19 cellular contexts compared by ENCODE assay signal in the genomic region with DNA sequence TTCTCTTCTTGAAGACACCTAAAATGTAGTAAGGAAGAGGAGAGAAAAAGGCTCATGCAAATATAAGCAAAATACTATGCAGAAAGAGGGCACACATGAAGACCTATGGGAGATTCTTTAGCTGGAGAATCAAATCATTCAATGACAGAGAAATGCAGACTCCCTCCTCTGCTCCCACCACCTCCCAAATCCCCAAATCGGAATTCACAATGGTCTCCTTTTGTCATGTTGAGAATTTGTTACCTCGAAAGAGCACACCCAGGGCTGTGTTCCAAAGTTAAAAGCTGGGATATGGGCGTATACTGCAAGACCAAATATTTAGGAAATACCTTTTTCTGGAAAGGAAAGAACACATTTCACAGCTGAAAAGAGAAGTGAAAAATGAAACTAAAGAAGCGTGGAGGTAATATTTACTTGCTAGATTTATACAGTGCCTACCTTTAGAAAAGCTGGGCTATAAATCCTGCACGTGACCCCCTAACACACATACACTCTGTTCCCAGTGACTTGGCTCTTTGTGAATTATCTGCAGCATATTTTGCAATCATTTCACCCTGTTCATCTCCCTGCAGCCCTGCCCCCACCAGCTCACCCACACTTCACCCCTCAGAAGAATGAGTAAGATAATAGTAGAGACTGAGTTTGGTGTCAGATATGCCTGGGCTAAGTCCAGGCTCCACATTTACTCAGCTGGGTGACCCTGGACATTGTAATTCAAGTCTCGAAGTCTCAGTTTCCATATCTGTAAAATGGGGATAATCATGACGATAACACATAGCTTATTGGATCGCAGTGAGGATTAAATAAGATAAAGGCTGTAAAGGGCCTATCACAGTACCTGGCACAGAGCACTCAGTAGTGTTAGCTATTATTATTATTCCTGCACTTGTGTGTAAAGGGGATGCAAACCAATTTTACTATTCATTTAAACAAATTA. TPM values are rescaled to one million over a fixed set of nuclear protein-coding genes. Genes with fewer than 3 reads are reported as not detected.
DNase-seq lines count a peak whose midpoint lies in the region; ATAC-seq and TF ChIP-seq lines count a peak whose summit lies in the region.
"Had no signal": no experiment of that assay in that cellular context is flagged by ENCODE, and none has a peak within 500 bp of the region (broad histone marks: within the 10 kb centered on the region; RNA-seq: fewer than 3 reads in every experiment).

No MANE protein-coding gene starts in this region.

- CTCF ChIA-PET in WTC11 (lab: Charles Lee), result interaction anchor here (1.0 to 1.3 kb wide), 5 partner anchors 9 to 233 kb away, joined by 3 to 5 read pairs (median 4); no protein-coding TSS in a partner anchor

- 72 to 79% methylated on average over 8 of the region's 8 CpGs for WGBS in heart right ventricle, 2 donors

- H3K27ac Mint-ChIP-seq in WTC11 (no peak overlapping the region; the same call in 1 of the 2 replicates), mesothelial cell of epicardium (peak overlapping the region; percentile 29)
- H3K27ac Mint-ChIP-seq: activated T-helper 17 cell treated with anti-CD3 and anti-CD28 coated beads, Interleukin-2, amount 50 U/mL, for 72 hours had no signal

- no peaks in the 10 kb centered on the region for H3F3A ChIP-seq in DOHH2 (ENCODE audit: control insufficient read depth, insufficient read depth)

- POLR2A ChIA-PET in WTC11 (lab: Charles Lee), result no interaction called here

- TF ChIP-seq CTCF in DOHH2 (IDR thresholded peaks at IDR 0.05; ENCODE audit: low read depth, low read length, poor library complexity, severe bottlenecking), result no peak
- no peak for TF ChIP-seq CTCF in WTC11 (IDR thresholded peaks at IDR 0.05)
- TF ChIP-seq CTCF in mesothelial cell of epicardium (IDR thresholded peaks at IDR 0.05; ENCODE audit: unreplicated experiment), result no peak
- TF ChIP-seq CTCF in heart right ventricle (IDR thresholded peaks at IDR 0.05), result no peak

- H3K79me2 ChIP-seq in DOHH2 (ENCODE audit: control insufficient read depth, low read length), result no peaks in the 10 kb centered on the region

- intact Hi-C loops in heart right ventricle (cut with DNase I), result loop anchor here in 7 of 10 donors (10.0 kb wide), 4 partner anchors 115 to 535 kb away; no protein-coding TSS in a partner anchor

- peak; percentile 8 for DNase-seq in LHCN-M2 (ENCODE audit: low read depth)
- DNase-seq in WTC11 (ENCODE audit: low spot score), result no peak
- no peak for DNase-seq in mesothelial cell of epicardium (ENCODE audit: low spot score in 2 of 2, unreplicated experiment in 2 of 2)
- no peak for DNase-seq in heart right ventricle
- DNase-seq in NCI-H2029 treated with DMSO at 0.1 percent for 48 hours (lab: John Stamatoyannopoulos, UW), result no peak
- DNase-seq: activated CD8-positive, alpha-beta memory T cell treated with anti-CD3 and anti-CD28 coated beads for 24 hours; central memory CD4-positive, alpha-beta T cell; effector CD8-positive, alpha-beta T cell; kidney glomerular epithelial cell; NCI-H1092 treated with DMSO at 0.1 percent for 48 hours; NCI-H82; right cardiac atrium; stimulated activated CD4-positive, alpha-beta T cell treated with anti-CD3 and anti-CD28 coated beads, Interleukin-2, amount 100 ng/mL, for 24 hours had no signal

- H3K4me3 Mint-ChIP-seq in WTC11, result peak overlapping the region; percentile 28
- no peak overlapping the region for H3K4me3 Mint-ChIP-seq in mesothelial cell of epicardium
- H3K4me3 Mint-ChIP-seq: activated T-helper 17 cell treated with anti-CD3 and anti-CD28 coated beads, Interleukin-2, amount 50 U/mL, for 72 hours had no signal

- H3K36me3 ChIP-seq in DOHH2 (ENCODE audit: control insufficient read depth, low read length), result no peaks in the 10 kb centered on the region
- H3K36me3 ChIP-seq in heart right ventricle, result peaks cover 0 to 14% (median 0%) of the 10 kb centered on the region in 9 donors
- H3K36me3 ChIP-seq: adrenal gland, vagina had no signal

- H3K27ac ChIP-seq in DOHH2 (ENCODE audit: low read depth, low read length), result no peak overlapping the region
- no peak overlapping the region for H3K27ac ChIP-seq in heart right ventricle
- H3K27ac ChIP-seq: adrenal gland, vagina had no signal

- no peaks in the 10 kb centered on the region for H3K9me2 ChIP-seq in DOHH2 (replicated peaks; ENCODE audit: control insufficient read depth, low read length)

- H3K9me3 ChIP-seq in DOHH2 (ENCODE audit: control insufficient read depth, insufficient read depth, low read length) (no peaks in the 10 kb centered on the region), heart right ventricle (no peaks in the 10 kb centered on the region)
- H3K9me3 ChIP-seq: adrenal gland, vagina had no signal

- no peak overlapping the region for H3K4me3 ChIP-seq in DOHH2 (ENCODE audit: low read length)
- H3K4me3 ChIP-seq in heart right ventricle, result no peak overlapping the region
- H3K4me3 ChIP-seq: adrenal gland, vagina had no signal

- H3K36me3 Mint-ChIP-seq in WTC11, result no peaks in the 10 kb centered on the region
- no peaks in the 10 kb centered on the region for H3K36me3 Mint-ChIP-seq in mesothelial cell of epicardium

- H3K27me3 Mint-ChIP-seq in WTC11 (ENCODE audit: low read depth) (peaks cover 41% of the 10 kb centered on the region), mesothelial cell of epicardium (ENCODE audit: low read depth) (no peaks in the 10 kb centered on the region)

- ATAC-seq in WTC11 (0 out of 2 replicates have a peak, but pooled peaks have one; percentile 14), GM21515 (IDR thresholded peaks at IDR 0.05; ENCODE audit: unreplicated experiment) (no peak), GM18868 (IDR thresholded peaks at IDR 0.05; ENCODE audit: unreplicated experiment) (no peak), heart right ventricle (no peak)
- ATAC-seq: activated T-helper 17 cell treated with anti-CD3 and anti-CD28 coated beads, Interleukin-2, amount 50 U/mL, for 72 hours; right cardiac atrium had no signal

- H3K4me2 ChIP-seq in DOHH2 (ENCODE audit: low read length), result peak overlapping the region; percentile 15; the same call in 1 of the 2 replicates

- H3K4me1 ChIP-seq in DOHH2 (ENCODE audit: control insufficient read depth, low read length) (peaks cover 9% of the 10 kb centered on the region), heart right ventricle (peaks cover 0 to 43% (median 18%) of the 10 kb centered on the region in 9 donors)

- H3K27me3 ChIP-seq in DOHH2 (ENCODE audit: control insufficient read depth, low read length) (peaks cover 54% of the 10 kb centered on the region), heart right ventricle (peaks cover 0 to 51% (median 0%) of the 10 kb centered on the region in 7 donors)
- H3K27me3 ChIP-seq: adrenal gland, vagina had no signal

- H3K4me1 Mint-ChIP-seq in WTC11 (peaks cover 44% of the 10 kb centered on the region), mesothelial cell of epicardium (peaks cover 39% of the 10 kb centered on the region)

- H4K20me1 ChIP-seq in DOHH2 (ENCODE audit: control insufficient read depth, insufficient read depth, low read depth, low read length), result no peaks in the 10 kb centered on the region

- H3K9me3 Mint-ChIP-seq in WTC11 (no peaks in the 10 kb centered on the region), mesothelial cell of epicardium (no peaks in the 10 kb centered on the region)
- H3K9me3 Mint-ChIP-seq: activated T-helper 17 cell treated with anti-CD3 and anti-CD28 coated beads, Interleukin-2, amount 50 U/mL, for 72 hours had no signal

TF ChIP-seq in WTC11, 78 proteins besides CTCF, POLR2A, EP300 and RAD21:
- TF ChIP-seq, protein P1, sequence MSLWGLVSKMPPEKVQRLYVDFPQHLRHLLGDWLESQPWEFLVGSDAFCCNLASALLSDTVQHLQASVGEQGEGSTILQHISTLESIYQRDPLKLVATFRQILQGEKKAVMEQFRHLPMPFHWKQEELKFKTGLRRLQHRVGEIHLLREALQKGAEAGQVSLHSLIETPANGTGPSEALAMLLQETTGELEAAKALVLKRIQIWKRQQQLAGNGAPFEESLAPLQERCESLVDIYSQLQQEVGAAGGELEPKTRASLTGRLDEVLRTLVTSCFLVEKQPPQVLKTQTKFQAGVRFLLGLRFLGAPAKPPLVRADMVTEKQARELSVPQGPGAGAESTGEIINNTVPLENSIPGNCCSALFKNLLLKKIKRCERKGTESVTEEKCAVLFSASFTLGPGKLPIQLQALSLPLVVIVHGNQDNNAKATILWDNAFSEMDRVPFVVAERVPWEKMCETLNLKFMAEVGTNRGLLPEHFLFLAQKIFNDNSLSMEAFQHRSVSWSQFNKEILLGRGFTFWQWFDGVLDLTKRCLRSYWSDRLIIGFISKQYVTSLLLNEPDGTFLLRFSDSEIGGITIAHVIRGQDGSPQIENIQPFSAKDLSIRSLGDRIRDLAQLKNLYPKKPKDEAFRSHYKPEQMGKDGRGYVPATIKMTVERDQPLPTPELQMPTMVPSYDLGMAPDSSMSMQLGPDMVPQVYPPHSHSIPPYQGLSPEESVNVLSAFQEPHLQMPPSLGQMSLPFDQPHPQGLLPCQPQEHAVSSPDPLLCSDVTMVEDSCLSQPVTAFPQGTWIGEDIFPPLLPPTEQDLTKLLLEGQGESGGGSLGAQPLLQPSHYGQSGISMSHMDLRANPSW (CRISPR knock-in tag; conservative IDR thresholded peaks at IDR 0.05; ENCODE audit: low read depth), result no peak
- TF ChIP-seq NR1H2 (CRISPR knock-in tag; IDR thresholded peaks at IDR 0.05) (no peak), GTF2I (CRISPR knock-in tag; conservative IDR thresholded peaks at IDR 0.05) (peak; percentile 31; the same call in 1 of the 2 replicates)

RNA-seq across cellular contexts. Expression of a gene that starts 2.9 kb away (rescaled TPM):
- total RNA-seq in LHCN-M2 (2014; rRNA removed) (0.13 and 0.57 TPM in 2 replicates), WTC11 (2021) (1.7 to 2.2 TPM (median 2.1 TPM) in 3 replicates), mesothelial cell of epicardium (29.8 to 33.6 TPM (median 31.2 TPM) in 3 replicates), heart right ventricle (100 to 1,000 TPM; 146 to 222 (median 187) TPM)
- 0.92 TPM for polyA plus RNA-seq in LHCN-M2 (2012)
- polyA plus RNA-seq in heart right ventricle, result 10 to 100 TPM; 19.1 to 68.9 TPM

RNA-seq across cellular contexts. Expression of a gene that starts 45.6 kb away (rescaled TPM):
- 17.2 and 20.8 TPM in 2 replicates for total RNA-seq in LHCN-M2 (2014; rRNA removed)
- 9.0 TPM for polyA plus RNA-seq in LHCN-M2 (2012)
- 19.4 to 25.1 TPM (median 23.3 TPM) in 3 replicates for total RNA-seq in WTC11 (2021)
- 19.8 to 22.9 TPM (median 21.4 TPM) in 3 replicates for total RNA-seq in mesothelial cell of epicardium
- 1 to 10 TPM; 1.1 to 4.1 (median 2.0) TPM for total RNA-seq in heart right ventricle
- polyA plus RNA-seq in heart right ventricle, result 1 to 10 TPM; 1.4 to 4.9 TPM
